1 cellular context compared by ENCODE assay signal in genomic region chr1:48251858-48252257, GRCh38.
TF ChIP-seq lines count a peak whose summit lies in the region.

No MANE protein-coding gene starts in this region.

TF ChIP-seq in SK-N-SH, 30 proteins besides CTCF, POLR2A, EP300 and RAD21 (continued from another document):
- TF ChIP-seq FOSL2 (IDR thresholded peaks at IDR 0.05; ENCODE audit: borderline replicate concordance, low read depth) = no peak
- no peak for TF ChIP-seq SIN3A (IDR thresholded peaks at IDR 0.05; ENCODE audit: borderline replicate concordance, low read depth, low read length)
- no peak for TF ChIP-seq ZBTB33 (IDR thresholded peaks at IDR 0.05; ENCODE audit: borderline replicate concordance, low read depth)
